8 cellular contexts compared by ENCODE assay signal in genomic region chr11:65418681-65419459, GRCh38. TPM values are rescaled to one million over a fixed set of nuclear protein-coding genes. Genes with fewer than 3 reads are reported as not detected.
DNase-seq lines count a peak whose midpoint lies in the region; ATAC-seq lines count a peak whose summit lies in the region.

No MANE protein-coding gene starts in this region.

- peak; percentile 93 for DNase-seq in DMS79 (lab: John Stamatoyannopoulos, UW)
- DNase-seq in RKO (ENCODE audit: low spot score), result peak; percentile 96
- peak; percentile 90 for DNase-seq in activated T-helper 2 cell treated with anti-CD3 and anti-CD28 coated beads, Interferon-gamma antibody, Interleukin-2, Interleukin-4, amounts not matched to agents 10 μg/mL and 5 μg/mL and 100 μg/mL, durations not matched to agents 14 hours and 24 hours and 36 hours (ENCODE audit: low spot score)
- peak; percentile 93 for DNase-seq in fibroblast of peridontal ligament (ENCODE audit: extremely low read depth)
- peak; percentile 98 for DNase-seq in natural killer cell treated with Interleukin-12 subunit alpha and Interleukin-12 subunit beta and Interleukin-15 and Interleukin-18, amount 100 ng/mL, for 72 hours (ENCODE audit: low spot score)

- ATAC-seq in GM21723 (IDR thresholded peaks at IDR 0.05; ENCODE audit: unreplicated experiment), result peak; percentile 35
- peak; percentile 72 to 73 for ATAC-seq in natural killer cell treated with Interleukin-12 subunit alpha and Interleukin-12 subunit beta and Interleukin-15 and Interleukin-18, amount 100 ng/mL, for 72 hours

- peak overlapping the region; percentile 99 for H3K27ac ChIP-seq in KOPT-K1 (ENCODE audit: low read depth, low read length, poor library complexity, severe bottlenecking)

- H3K9me3 ChIP-seq in KOPT-K1 (ENCODE audit: insufficient read depth, low read length, poor library complexity, severe bottlenecking), result no peaks in the 10 kb centered on the region

- H3K9me3 Mint-ChIP-seq in activated T-helper 2 cell treated with anti-CD3 and anti-CD28 coated beads, Interferon-gamma antibody, Interleukin-2, Interleukin-4, amounts not matched to agents 10 μg/mL and 5 μg/mL and 100 μg/mL, durations not matched to agents 14 hours and 24 hours and 36 hours, result no peaks in the 10 kb centered on the region
- no peaks in the 10 kb centered on the region for H3K9me3 Mint-ChIP-seq in natural killer cell treated with Interleukin-12 subunit alpha and Interleukin-12 subunit beta and Interleukin-15 and Interleukin-18, amount 100 ng/mL, for 72 hours
- H3K9me3 Mint-ChIP-seq in stimulated activated naive CD8-positive, alpha-beta T cell treated with anti-CD3 and anti-CD28 coated beads, Interleukin-15, Interleukin-2, amounts not matched to agents 100 ng/mL and 50 ng/mL, for 24 hours, result no peaks in the 10 kb centered on the region

- peak overlapping the region; percentile 98 for H3K4me3 Mint-ChIP-seq in activated T-helper 2 cell treated with anti-CD3 and anti-CD28 coated beads, Interferon-gamma antibody, Interleukin-2, Interleukin-4, amounts not matched to agents 10 μg/mL and 5 μg/mL and 100 μg/mL, durations not matched to agents 14 hours and 24 hours and 36 hours (ENCODE audit: low read depth)
- peak overlapping the region; percentile 98 for H3K4me3 Mint-ChIP-seq in natural killer cell treated with Interleukin-12 subunit alpha and Interleukin-12 subunit beta and Interleukin-15 and Interleukin-18, amount 100 ng/mL, for 72 hours
- H3K4me3 Mint-ChIP-seq in stimulated activated naive CD8-positive, alpha-beta T cell treated with anti-CD3 and anti-CD28 coated beads, Interleukin-15, Interleukin-2, amounts not matched to agents 100 ng/mL and 50 ng/mL, for 24 hours, result peak overlapping the region; percentile 99

- peak overlapping the region; percentile 100 for H3K27ac Mint-ChIP-seq in activated T-helper 2 cell treated with anti-CD3 and anti-CD28 coated beads, Interferon-gamma antibody, Interleukin-2, Interleukin-4, amounts not matched to agents 10 μg/mL and 5 μg/mL and 100 μg/mL, durations not matched to agents 14 hours and 24 hours and 36 hours
- H3K27ac Mint-ChIP-seq in natural killer cell treated with Interleukin-12 subunit alpha and Interleukin-12 subunit beta and Interleukin-15 and Interleukin-18, amount 100 ng/mL, for 72 hours, result peak overlapping the region; percentile 99 to 100
- H3K27ac Mint-ChIP-seq in stimulated activated naive CD8-positive, alpha-beta T cell treated with anti-CD3 and anti-CD28 coated beads, Interleukin-15, Interleukin-2, amounts not matched to agents 100 ng/mL and 50 ng/mL, for 24 hours, result peak overlapping the region; percentile 100

- no peaks in the 10 kb centered on the region for H3K27me3 Mint-ChIP-seq in activated T-helper 2 cell treated with anti-CD3 and anti-CD28 coated beads, Interferon-gamma antibody, Interleukin-2, Interleukin-4, amounts not matched to agents 10 μg/mL and 5 μg/mL and 100 μg/mL, durations not matched to agents 14 hours and 24 hours and 36 hours (ENCODE audit: low read depth)
- no peaks in the 10 kb centered on the region for H3K27me3 Mint-ChIP-seq in natural killer cell treated with Interleukin-12 subunit alpha and Interleukin-12 subunit beta and Interleukin-15 and Interleukin-18, amount 100 ng/mL, for 72 hours
- H3K27me3 Mint-ChIP-seq in stimulated activated naive CD8-positive, alpha-beta T cell treated with anti-CD3 and anti-CD28 coated beads, Interleukin-15, Interleukin-2, amounts not matched to agents 100 ng/mL and 50 ng/mL, for 24 hours, result no peaks in the 10 kb centered on the region

- peaks cover 8% of the 10 kb centered on the region; the same call in 1 of the 2 replicates for H3K36me3 ChIP-seq in KOPT-K1 (ENCODE audit: insufficient read depth, low read length)

- peaks cover 39% of the 10 kb centered on the region for H3K4me1 Mint-ChIP-seq in activated T-helper 2 cell treated with anti-CD3 and anti-CD28 coated beads, Interferon-gamma antibody, Interleukin-2, Interleukin-4, amounts not matched to agents 10 μg/mL and 5 μg/mL and 100 μg/mL, durations not matched to agents 14 hours and 24 hours and 36 hours (ENCODE audit: low read depth)
- H3K4me1 Mint-ChIP-seq in natural killer cell treated with Interleukin-12 subunit alpha and Interleukin-12 subunit beta and Interleukin-15 and Interleukin-18, amount 100 ng/mL, for 72 hours (ENCODE audit: low read depth in 2 of 2), result peaks cover 61 to 68% of the 10 kb centered on the region in 2 donors
- H3K4me1 Mint-ChIP-seq in stimulated activated naive CD8-positive, alpha-beta T cell treated with anti-CD3 and anti-CD28 coated beads, Interleukin-15, Interleukin-2, amounts not matched to agents 100 ng/mL and 50 ng/mL, for 24 hours (ENCODE audit: low read depth), result peaks cover 64% of the 10 kb centered on the region

- intact Hi-C loops in activated T-helper 2 cell treated with anti-CD3 and anti-CD28 coated beads, Interferon-gamma antibody, Interleukin-2, Interleukin-4, amounts not matched to agents 10 μg/mL and 5 μg/mL and 100 μg/mL, durations not matched to agents 14 hours and 24 hours and 36 hours (cut with micrococcal nuclease), result loop anchor here (1.0 to 2.0 kb wide), 3 partner anchors 7 to 78 kb away; no protein-coding TSS in a partner anchor

- H3K36me3 Mint-ChIP-seq in activated T-helper 2 cell treated with anti-CD3 and anti-CD28 coated beads, Interferon-gamma antibody, Interleukin-2, Interleukin-4, amounts not matched to agents 10 μg/mL and 5 μg/mL and 100 μg/mL, durations not matched to agents 14 hours and 24 hours and 36 hours (ENCODE audit: low read depth), result peaks cover 15% of the 10 kb centered on the region
- peaks cover 12% of the 10 kb centered on the region for H3K36me3 Mint-ChIP-seq in natural killer cell treated with Interleukin-12 subunit alpha and Interleukin-12 subunit beta and Interleukin-15 and Interleukin-18, amount 100 ng/mL, for 72 hours
- peaks cover 15% of the 10 kb centered on the region for H3K36me3 Mint-ChIP-seq in stimulated activated naive CD8-positive, alpha-beta T cell treated with anti-CD3 and anti-CD28 coated beads, Interleukin-15, Interleukin-2, amounts not matched to agents 100 ng/mL and 50 ng/mL, for 24 hours (ENCODE audit: low read depth)

RNA-seq across cellular contexts. Expression of gene NEAT1, which starts 3.7 kb away (rescaled TPM):
- 422 and 430 TPM in 2 replicates for total RNA-seq in activated T-helper 2 cell treated with anti-CD3 and anti-CD28 coated beads, Interferon-gamma antibody, Interleukin-2, Interleukin-4, amounts not matched to agents 10 μg/mL and 5 μg/mL and 100 μg/mL, durations not matched to agents 14 hours and 24 hours and 36 hours
- total RNA-seq in natural killer cell treated with Interleukin-12 subunit alpha and Interleukin-12 subunit beta and Interleukin-15 and Interleukin-18, amount 100 ng/mL, for 72 hours, result 100 to 1,000 TPM; 432 to 571 TPM

RNA-seq across cellular contexts. Expression of gene FRMD8, which starts 32.4 kb away (rescaled TPM):
- total RNA-seq in activated T-helper 2 cell treated with anti-CD3 and anti-CD28 coated beads, Interferon-gamma antibody, Interleukin-2, Interleukin-4, amounts not matched to agents 10 μg/mL and 5 μg/mL and 100 μg/mL, durations not matched to agents 14 hours and 24 hours and 36 hours, result 39.7 and 39.8 TPM in 2 replicates
- 10 to 100 TPM; 50.5 to 68.4 TPM for total RNA-seq in natural killer cell treated with Interleukin-12 subunit alpha and Interleukin-12 subunit beta and Interleukin-15 and Interleukin-18, amount 100 ng/mL, for 72 hours

RNA-seq across cellular contexts. Expression of gene SLC25A45, which starts 36.4 kb away (rescaled TPM):
- 14.6 and 16.3 TPM in 2 replicates for total RNA-seq in activated T-helper 2 cell treated with anti-CD3 and anti-CD28 coated beads, Interferon-gamma antibody, Interleukin-2, Interleukin-4, amounts not matched to agents 10 μg/mL and 5 μg/mL and 100 μg/mL, durations not matched to agents 14 hours and 24 hours and 36 hours
- 10 to 100 TPM; 10.8 to 12.6 TPM for total RNA-seq in natural killer cell treated with Interleukin-12 subunit alpha and Interleukin-12 subunit beta and Interleukin-15 and Interleukin-18, amount 100 ng/mL, for 72 hours

Comparison
In these comparisons a context has a peak if more than half of its experiments do, and no peak if none do; other contexts are left out.
1. Peak in every context shown above with its lines: DNase-seq, ATAC-seq and H3K27ac ChIP-seq.